ENCODE assay signal across 20 cellular contexts in genomic region chr4:173414456-173414855, GRCh38. TPM values are rescaled to one million over a fixed set of nuclear protein-coding genes. Genes with fewer than 3 reads are reported as not detected.
DNase-seq lines count a peak whose midpoint lies in the region; ATAC-seq and TF ChIP-seq lines count a peak whose summit lies in the region.
"Had no signal": no experiment of that assay in that cellular context is flagged by ENCODE, and none has a peak within 500 bp of the region (broad histone marks: within the 10 kb centered on the region; RNA-seq: fewer than 3 reads in every experiment).

No MANE protein-coding gene starts in this region.

- H3K9me3 Mint-ChIP-seq in MCF 10A (ENCODE audit: unreplicated experiment): no peaks in the 10 kb centered on the region

- no peaks in the 10 kb centered on the region for H3K36me3 Mint-ChIP-seq in MCF 10A (ENCODE audit: insufficient read depth, unreplicated experiment)

- POLR2A ChIA-PET in MCF 10A (lab: Yijun Ruan, JAX): interaction anchor here (1.3 to 9.8 kb wide), 4 partner anchors 27 to 94 kb away, joined by 3 to 183 read pairs (median 68); partner anchors contain the start of genes HMGB2 and SAP30
- POLR2A ChIA-PET in HEK293T (lab: Yijun Ruan, JAX): interaction anchor here (1.6 kb wide), 1 partner anchor 43 kb away, joined by 3 read pairs; no protein-coding TSS in a partner anchor

- H3K9me3 ChIP-seq in breast epithelium (no peaks in the 10 kb centered on the region), mammary epithelial cell (replicated peaks; ENCODE audit: insufficient read depth, low read length) (no peaks in the 10 kb centered on the region), tibial artery (no peaks in the 10 kb centered on the region)

- H3K4me3 ChIP-seq in breast epithelium: no peak overlapping the region
- H3K4me3 ChIP-seq in mammary epithelial cell (replicated peaks in 1 of 3; ENCODE audit: insufficient read depth in 1 of 3, low read depth in 2 of 3, low read length in 3 of 3): no peak overlapping the region
- H3K4me3 ChIP-seq in tibial artery: no peak overlapping the region

- peaks cover 53% of the 10 kb centered on the region for H3K4me1 Mint-ChIP-seq in MCF 10A (ENCODE audit: insufficient read depth, unreplicated experiment)

- H3K4me2 ChIP-seq in mammary epithelial cell (ENCODE audit: insufficient read depth, low read depth, low read length): peak overlapping the region; percentile 10

- H3K9ac ChIP-seq in mammary epithelial cell (ENCODE audit: insufficient read depth, low read length): no peak overlapping the region

- no peaks in the 10 kb centered on the region for H4K20me1 ChIP-seq in mammary epithelial cell (ENCODE audit: insufficient read depth, low read length)

- no peaks in the 10 kb centered on the region for H3K27me3 ChIP-seq in breast epithelium
- no peaks in the 10 kb centered on the region for H3K27me3 ChIP-seq in mammary epithelial cell (ENCODE audit: insufficient read depth, low read length)
- H3K27me3 ChIP-seq in tibial artery: no peaks in the 10 kb centered on the region

- H3K27me3 Mint-ChIP-seq in MCF 10A (ENCODE audit: insufficient read depth, unreplicated experiment): no peaks in the 10 kb centered on the region

- peak overlapping the region; percentile 37 for H3K27ac Mint-ChIP-seq in MCF 10A (ENCODE audit: low read depth, unreplicated experiment)

- CTCF ChIA-PET in MCF 10A (lab: Yijun Ruan, JAX): interaction anchor here (0.6 to 7.4 kb wide), 5 partner anchors 39 to 94 kb away, joined by 3 to 124 read pairs (median 14); partner anchors contain the start of genes HMGB2 and SAP30
- CTCF ChIA-PET in mammary epithelial cell (lab: Charles Lee; ENCODE audit: low non-redundant PET): no interaction called here
- CTCF ChIA-PET in HEK293T (lab: Yijun Ruan, JAX): interaction anchor here (0.9 to 2.3 kb wide), 2 partner anchors 95 to 391 kb away, joined by 3 to 7 read pairs; no protein-coding TSS in a partner anchor

- no peaks in the 10 kb centered on the region for H3K79me2 ChIP-seq in mammary epithelial cell (ENCODE audit: insufficient read depth, low read length)

- no peak for TF ChIP-seq POLR2A in breast epithelium (IDR thresholded peaks at IDR 0.05)

- H3K4me1 ChIP-seq in breast epithelium (no peaks in the 10 kb centered on the region), mammary epithelial cell (ENCODE audit: insufficient read depth, low read length) (peaks cover 27% of the 10 kb centered on the region), tibial artery (peaks cover 0 to 4% (median 0%) of the 10 kb centered on the region in 4 donors)

- no peak for ATAC-seq in HG03432 (IDR thresholded peaks at IDR 0.05; ENCODE audit: unreplicated experiment)
- no peak for ATAC-seq in GM21526 (IDR thresholded peaks at IDR 0.05; ENCODE audit: low FRiP score, unreplicated experiment)

- intact Hi-C loops in MCF 10A (cut with micrococcal nuclease): loop anchor here (10.0 kb wide), 1 partner anchor 240 kb away; no protein-coding TSS in a partner anchor
- intact Hi-C loops in breast epithelium (cut with DNase I; ENCODE audit: low total_unique reads): no loop called here
- intact Hi-C loops in mammary epithelial cell (cut with micrococcal nuclease): no loop called here
- intact Hi-C loops in tibial artery (cut with DNase I; ENCODE audit: low total_unique reads): loop anchor here (10.0 kb wide), 1 partner anchor 400 kb away; no protein-coding TSS in a partner anchor

- in situ Hi-C loops in mammary epithelial cell (cut with MboI; ENCODE audit: low sequenced_read_pairs in 2 of 2): loop anchor here (5.0 to 25.0 kb wide), 4 partner anchors 80 to 402 kb away; partner anchors contain the start of gene HMGB2 (in 1 of the 2)

- DNase-seq in MCF 10A (ENCODE audit: unreplicated experiment) (no peak), breast epithelium (ENCODE audit: low spot score in 2 of 2) (no peak), mammary epithelial cell (no peak), retina (peak; percentile 8), HEK293T (ENCODE audit: extremely low spot score) (no peak), tibial artery (no peak)
- DNase-seq: 8988T, KG1, NCI-H1417, NCI-H1694 treated with DMSO at 0.1 percent for 48 hours, NCI-H446 treated with DMSO at 0.1 percent for 48 hours, NCI-H526 treated with DMSO at 0.1 percent for 48 hours, OCI-M1, Right ventricle myocardium superior, SW 1271 had no signal

- BruUV-seq in MCF 10A (replicated peaks; lab: Mats Ljungman, UMichigan) (no TSS peak), mammary epithelial cell (replicated peaks; lab: Mats Ljungman, UMichigan) (no TSS peak)

- TF ChIP-seq CTCF in MCF 10A (IDR thresholded peaks at IDR 0.05; ENCODE audit: unreplicated experiment): no peak
- no peak for TF ChIP-seq CTCF in breast epithelium (IDR thresholded peaks at IDR 0.05)
- no peak for TF ChIP-seq CTCF in mammary epithelial cell (conservative IDR thresholded peaks at IDR 0.05 in 1 of 2, IDR thresholded peaks at IDR 0.05 in 1 of 2; ENCODE audit: extremely low read depth in 1 of 2, insufficient read depth in 1 of 2, low read depth in 1 of 2, low read length in 2 of 2)
- TF ChIP-seq CTCF in tibial artery (IDR thresholded peaks at IDR 0.05): no peak

- H3K27ac ChIP-seq in breast epithelium (peak overlapping the region in 1 of 2 donors; percentile 16), mammary epithelial cell (ENCODE audit: insufficient read depth, low read depth, low read length) (no peak overlapping the region), tibial artery (no peak overlapping the region)
- H3K27ac ChIP-seq: C4-2B had no signal

- peak overlapping the region; percentile 17 for H3K4me3 Mint-ChIP-seq in MCF 10A (ENCODE audit: unreplicated experiment)

- H3K36me3 ChIP-seq in breast epithelium: no peaks in the 10 kb centered on the region
- H3K36me3 ChIP-seq in mammary epithelial cell (ENCODE audit: insufficient read depth, low read length): no peaks in the 10 kb centered on the region
- H3K36me3 ChIP-seq in tibial artery: no peaks in the 10 kb centered on the region

- dilution Hi-C loops in mammary epithelial cell (cut with HindIII; ENCODE audit: low sequenced_read_pairs): no loop called here

- 86% methylated on average over 3 of the region's 3 CpGs for WGBS in mammary epithelial cell (ENCODE audit: low coverage, missing lambda C conversion rate)

- H2AFZ ChIP-seq in mammary epithelial cell (ENCODE audit: low read depth, low read length): no peak overlapping the region

TF ChIP-seq in HEK293T, 16 proteins besides CTCF, POLR2A, EP300 and RAD21:
- no peak for TF ChIP-seq ZNF384 (IDR thresholded peaks at IDR 0.05)
- TF ChIP-seq CTBP1 (IDR thresholded peaks at IDR 0.05; ENCODE audit: borderline replicate concordance): no peak
- TF ChIP-seq FOXM1 (IDR thresholded peaks at IDR 0.05; ENCODE audit: borderline replicate concordance): no peak
- TF ChIP-seq LEF1 (IDR thresholded peaks at IDR 0.05; ENCODE audit: borderline replicate concordance): no peak
- no peak for TF ChIP-seq FOXK2 (IDR thresholded peaks at IDR 0.05)
TF ChIP-seq in HEK293T: peak in this region for 0.

RNA-seq across cellular contexts. Expression of gene SCRG1, which starts 15.5 kb away (rescaled TPM):
- total RNA-seq in MCF 10A (2022) (not detected in 2 replicates), breast epithelium (1 to 10 TPM in 1 of 3 donors, under 1 TPM in 2; under 0.01 to 4.0 (median 0.48) TPM), mammary epithelial cell (1 to 10 TPM in 1 of 2 donors, not detected in 1; 3.0 TPM)
- not detected for polyA plus RNA-seq in mammary epithelial cell
- not detected for polyA minus RNA-seq in mammary epithelial cell
- total RNA-seq: Daoy, H1 had no signal
- polyA plus RNA-seq: H1 had no signal

RNA-seq across cellular contexts. Expression of gene SAP30, which starts 43.7 kb away (rescaled TPM):
- 17.6 and 30.6 TPM in 2 replicates for total RNA-seq in MCF 10A (2022)
- total RNA-seq in breast epithelium: 10 to 100 TPM; 29.8 to 50.1 (median 41.7) TPM
- 10 to 100 TPM in 1 of 2 donors, 1 to 10 TPM in 1; 7.0 to 13.3 TPM for total RNA-seq in mammary epithelial cell
- polyA plus RNA-seq in mammary epithelial cell: 9.2 TPM
- 2.3 TPM for polyA minus RNA-seq in mammary epithelial cell

Comparison
In these comparisons a context has a peak if more than half of its experiments do, and no peak if none do; other contexts are left out.
1. intact Hi-C loops: an anchor here in MCF 10A (10.0 kb wide) and tibial artery (10.0 kb wide); none called in breast epithelium and mammary epithelial cell.